24 cellular contexts compared by ENCODE assay signal in genomic region chr11:115672412-115672811, GRCh38.
"Had no signal": no experiment of that assay in that cellular context is flagged by ENCODE, and none has a peak within 500 bp of the region (broad histone marks: within the 10 kb centered on the region; RNA-seq: fewer than 3 reads in every experiment).

No MANE protein-coding gene starts in this region.

- H3K4me3 ChIP-seq: coronary artery, dorsolateral prefrontal cortex had no signal

- ATAC-seq: activated CD8-positive, alpha-beta memory T cell treated with anti-CD3 and anti-CD28 coated beads, Interleukin-2, amount 10 ng/mL, durations not matched to agents 7 days and 5 days; activated CD8-positive, alpha-beta T cell treated with anti-CD3 and anti-CD28 coated beads, Interleukin-2, amount 10 ng/mL, durations not matched to agents 7 days and 5 days; activated naive CD8-positive, alpha-beta T cell treated with anti-CD3 and anti-CD28 coated beads, Interleukin-2, amount 50 U/mL, for 24 hours; WTC11 had no signal

- H3K36me3 ChIP-seq: brain microvascular endothelial cell had no signal

- DNase-seq: activated CD4-positive, alpha-beta T cell treated with anti-CD3 and anti-CD28 coated beads for 1 hour; activated CD4-positive, alpha-beta T cell treated with anti-CD3 and anti-CD28 coated beads for 4 hours; activated CD4-positive, alpha-beta T cell treated with anti-CD3 and anti-CD28 coated beads, Interleukin-2, amount 10 ng/mL, durations not matched to agents 7 days and 5 days; activated CD4-positive, alpha-beta T cell treated with anti-CD3 and anti-CD28 coated beads, Interleukin-2, amount 50 U/mL, for 48 hours; activated CD8-positive, alpha-beta memory T cell treated with anti-CD3 and anti-CD28 coated beads, Interleukin-2, amount 10 ng/mL, durations not matched to agents 7 days and 5 days; activated CD8-positive, alpha-beta memory T cell treated with anti-CD3 and anti-CD28 coated beads, Interleukin-2, amount 50 U/mL, for 4 hours; activated CD8-positive, alpha-beta T cell treated with anti-CD3 and anti-CD28 coated beads, Interleukin-2, amount 10 ng/mL, durations not matched to agents 7 days and 5 days; activated effector memory CD4-positive, alpha-beta T cell treated with anti-CD3 and anti-CD28 coated beads, Interleukin-2, amount 50 U/mL, for 16 hours; activated naive CD4-positive, alpha-beta T cell treated with anti-CD3 and anti-CD28 coated beads for 36 hours; activated naive CD8-positive, alpha-beta T cell treated with anti-CD3 and anti-CD28 coated beads for 36 hours; activated naive CD8-positive, alpha-beta T cell treated with anti-CD3 and anti-CD28 coated beads, Interleukin-2, amount 50 U/mL, for 24 hours; activated T-cell treated with anti-CD3 and anti-CD28 coated beads, Interleukin-2, amount 50 U/mL, for 1 hour; activated T-cell treated with anti-CD3 and anti-CD28 coated beads, Interleukin-2, amount 50 U/mL, for 48 hours; brain microvascular endothelial cell; dorsolateral prefrontal cortex; effector memory CD4-positive, alpha-beta T cell; endodermal cell; T-helper 1 cell; T-helper 2 cell had no signal

- H3K27ac ChIP-seq: brain microvascular endothelial cell, coronary artery, dorsolateral prefrontal cortex, VCaP had no signal

- FAIRE-seq: bronchial epithelial cell, frontal cortex had no signal

- H3K27me3 ChIP-seq: brain microvascular endothelial cell had no signal
